In genomic region chr12:19456176-19456575, GRCh38 we compare ENCODE assay signal across 14 cellular contexts. TPM values are rescaled to one million over a fixed set of nuclear protein-coding genes. Genes with fewer than 3 reads are reported as not detected.
DNase-seq lines count a peak whose midpoint lies in the region; ATAC-seq and TF ChIP-seq lines count a peak whose summit lies in the region.
"Had no signal": no experiment of that assay in that cellular context is flagged by ENCODE, and none has a peak within 500 bp of the region (broad histone marks: within the 10 kb centered on the region; RNA-seq: fewer than 3 reads in every experiment).

No MANE protein-coding gene starts in this region.

- peak overlapping the region; percentile 17 for H3K27ac Mint-ChIP-seq in CD4-positive, alpha-beta T cell
- no peak overlapping the region for H3K27ac Mint-ChIP-seq in progenitor cell of endocrine pancreas
- H3K27ac Mint-ChIP-seq: B cell; CD4-positive, alpha-beta memory T cell; GM23338 had no signal

- CTCF ChIA-PET in CD4-positive, alpha-beta T cell (lab: Charles Lee) = no interaction called here

- H3K4me1 ChIP-seq in heart left ventricle (peaks cover 0 to 39% (median 14%) of the 10 kb centered on the region in 12 donors), right cardiac atrium (ENCODE audit: control insufficient read depth, insufficient read depth, low read length) (peaks cover 15% of the 10 kb centered on the region)

- no peak overlapping the region for H3K4me3 Mint-ChIP-seq in CD4-positive, alpha-beta T cell
- H3K4me3 Mint-ChIP-seq in progenitor cell of endocrine pancreas (ENCODE audit: low read depth) = no peak overlapping the region
- H3K4me3 Mint-ChIP-seq: B cell, GM23338 had no signal

- H3K4me1 Mint-ChIP-seq in CD4-positive, alpha-beta T cell (ENCODE audit: low read depth) = peaks cover 85% of the 10 kb centered on the region
- H3K4me1 Mint-ChIP-seq in progenitor cell of endocrine pancreas (ENCODE audit: low read depth) = peaks cover 5% of the 10 kb centered on the region

- H3K27me3 Mint-ChIP-seq in CD4-positive, alpha-beta T cell = no peaks in the 10 kb centered on the region
- H3K27me3 Mint-ChIP-seq in progenitor cell of endocrine pancreas = no peaks in the 10 kb centered on the region
- H3K27me3 Mint-ChIP-seq: B cell; CD4-positive, alpha-beta memory T cell had no signal

- no peaks in the 10 kb centered on the region for H3K36me3 ChIP-seq in heart left ventricle

- POLR2A ChIA-PET in CD4-positive, alpha-beta T cell (lab: Charles Lee) = no interaction called here

- H3K27me3 ChIP-seq in CD4-positive, alpha-beta T cell (ENCODE audit: control insufficient read depth, insufficient read depth, low read length) = no peaks in the 10 kb centered on the region
- H3K27me3 ChIP-seq in heart left ventricle (no peaks in the 10 kb centered on the region), right cardiac atrium (ENCODE audit: control insufficient read depth, insufficient read depth) (no peaks in the 10 kb centered on the region)

- intact Hi-C loops in CD4-positive, alpha-beta T cell (cut with DNase I, micrococcal nuclease) = no loop called here
- intact Hi-C loops in heart left ventricle (cut with DNase I) = no loop called here
- intact Hi-C loops in right cardiac atrium (cut with DNase I) = no loop called here

- no peak for DNase-seq in CD4-positive, alpha-beta T cell
- DNase-seq in NCI-H446 treated with DMSO at 0.1 percent for 48 hours (lab: John Stamatoyannopoulos, UW) (peak; percentile 40), heart left ventricle (peak in 4 of 5 donors; percentile 58 to 84 (median 71)), right cardiac atrium (peak in 2 of 3 donors; percentile 22 to 72), NCI-H2171 treated with DMSO at 0.1 percent for 48 hours (lab: John Stamatoyannopoulos, UW) (no peak), progenitor cell of endocrine pancreas (ENCODE audit: low spot score, unreplicated experiment) (no peak)
- DNase-seq: C1 segment of cervical spinal cord; CD4-positive, alpha-beta memory T cell; DMS79; EL; H7 had no signal

- TF ChIP-seq POLR2A in heart left ventricle (IDR thresholded peaks at IDR 0.05) = no peak

- H3K27ac ChIP-seq in CD4-positive, alpha-beta T cell (ENCODE audit: low read depth, low read length) = no peak overlapping the region
- H3K27ac ChIP-seq in heart left ventricle (peak overlapping the region in 1 of 12 donors; percentile 23), right cardiac atrium (ENCODE audit: low read length) (no peak overlapping the region)

- peaks cover 41% of the 10 kb centered on the region for H3K36me3 Mint-ChIP-seq in CD4-positive, alpha-beta T cell (ENCODE audit: low read depth)
- peaks cover 17% of the 10 kb centered on the region for H3K36me3 Mint-ChIP-seq in progenitor cell of endocrine pancreas (ENCODE audit: insufficient read depth)

- WGBS in heart left ventricle, 4 donors = 56 to 70% (median 62%) methylated on average over 7 of the region's 7 CpGs
- 69% methylated on average over 7 of the region's 7 CpGs for WGBS in right cardiac atrium

- no peaks in the 10 kb centered on the region for H3K9me3 ChIP-seq in CD4-positive, alpha-beta T cell (ENCODE audit: control insufficient read depth, low read length)
- H3K9me3 ChIP-seq in heart left ventricle = no peaks in the 10 kb centered on the region
- no peaks in the 10 kb centered on the region for H3K9me3 ChIP-seq in right cardiac atrium (ENCODE audit: control insufficient read depth, low read length)

- no peaks in the 10 kb centered on the region for H3K9me3 Mint-ChIP-seq in CD4-positive, alpha-beta T cell
- H3K9me3 Mint-ChIP-seq in progenitor cell of endocrine pancreas (ENCODE audit: low read depth) = peaks cover 5% of the 10 kb centered on the region
- H3K9me3 Mint-ChIP-seq: CD4-positive, alpha-beta memory T cell; GM23338 had no signal

- no peak overlapping the region for H3K4me3 ChIP-seq in heart left ventricle
- no peak overlapping the region for H3K4me3 ChIP-seq in right cardiac atrium (ENCODE audit: low read length)
- H3K4me3 ChIP-seq: GM23338 had no signal

- TF ChIP-seq CTCF in CD4-positive, alpha-beta T cell (IDR thresholded peaks at IDR 0.05) = no peak
- TF ChIP-seq CTCF in heart left ventricle (IDR thresholded peaks at IDR 0.05) (peak in 4 of 12 donors; percentile 14 to 37 (median 26)), progenitor cell of endocrine pancreas (IDR thresholded peaks at IDR 0.05; ENCODE audit: unreplicated experiment) (no peak)

- no peak for ATAC-seq in CD4-positive, alpha-beta T cell (ENCODE audit: poor library complexity)
- peak; percentile 83 to 91 (median 88) for ATAC-seq in heart left ventricle
- ATAC-seq in right cardiac atrium = peak; percentile 51 to 59
- no peak for ATAC-seq in HG03342 (IDR thresholded peaks at IDR 0.05; ENCODE audit: unreplicated experiment)
- ATAC-seq: GM23338 had no signal

RNA-seq across cellular contexts. Expression of gene AEBP2, which starts 16.9 kb away (rescaled TPM):
- 10 to 100 TPM; 42.9 to 44.8 TPM for total RNA-seq in CD4-positive, alpha-beta T cell
- total RNA-seq in heart left ventricle = 10 to 100 TPM; 13.1 to 36.5 (median 24.7) TPM
- 10 to 100 TPM in 1 of 2 donors, 1 to 10 TPM in 1; 7.6 to 11.7 TPM for polyA plus RNA-seq in heart left ventricle
- total RNA-seq in right cardiac atrium = 10 to 100 TPM; 30.7 to 35.3 (median 34.4) TPM
- polyA plus RNA-seq in right cardiac atrium = 11.9 TPM
- total RNA-seq in progenitor cell of endocrine pancreas = 64.9 and 68.5 TPM in 2 replicates

Comparison
In these comparisons a context has a peak if more than half of its experiments do, and no peak if none do; other contexts are left out.
1. ATAC-seq: peak in heart left ventricle (4 of 4) and right cardiac atrium (2 of 2); none in CD4-positive, alpha-beta T cell (single experiment) and HG03342 (single experiment).
2. DNase-seq: peak in NCI-H446 treated with DMSO at 0.1 percent for 48 hours (single experiment), heart left ventricle (4 of 5) and right cardiac atrium (2 of 3); none in CD4-positive, alpha-beta T cell (0 of 10), NCI-H2171 treated with DMSO at 0.1 percent for 48 hours (single experiment) and progenitor cell of endocrine pancreas (single experiment).